Comparison of ENCODE assay signal across 8 cellular contexts in the genomic region with DNA sequence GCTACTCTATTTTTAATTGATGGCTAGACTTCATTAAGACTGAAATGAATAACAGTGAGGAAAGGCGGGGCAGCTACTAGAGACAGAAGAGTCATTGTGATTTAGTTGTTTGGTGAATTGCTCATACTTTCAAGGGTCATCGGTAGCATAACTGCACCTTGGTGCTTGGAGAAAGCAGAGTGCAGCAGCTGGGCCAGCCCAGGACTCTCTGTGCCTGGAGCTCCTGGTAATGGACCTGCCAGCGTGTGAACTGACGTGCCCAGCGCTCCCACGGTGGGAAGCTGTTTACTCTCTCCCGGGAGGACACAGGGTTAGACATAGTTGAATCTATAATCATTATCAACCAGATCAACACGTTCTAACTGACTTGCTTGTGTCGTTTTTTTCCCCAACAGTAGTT. TPM values are rescaled to one million over a fixed set of nuclear protein-coding genes. Genes with fewer than 3 reads are reported as not detected.
DNase-seq lines count a peak whose midpoint lies in the region; ATAC-seq and TF ChIP-seq lines count a peak whose summit lies in the region.

No MANE protein-coding gene starts in this region.

- H3K27ac ChIP-seq in endodermal cell (ENCODE audit: low read depth, low read length) = no peak overlapping the region
- peak overlapping the region in 2 of 59 donors; percentile 27 to 36 for H3K27ac ChIP-seq in dorsolateral prefrontal cortex

- peaks cover 21% of the 10 kb centered on the region for H3K4me1 Mint-ChIP-seq in endodermal cell
- peaks cover 70% of the 10 kb centered on the region for H3K4me1 Mint-ChIP-seq in mesothelial cell of epicardium
- peaks cover 0 to 5% (median 0%) of the 10 kb centered on the region in 3 donors for H3K4me1 Mint-ChIP-seq in T-cell

- intact Hi-C loops in dorsolateral prefrontal cortex (cut with DNase I) = loop anchor here (2.0 to 5.0 kb wide), 2 partner anchors 40 to 41 kb away; a partner anchor contains a TSS

- H3K27me3 Mint-ChIP-seq in endodermal cell (ENCODE audit: insufficient read depth) (no peaks in the 10 kb centered on the region), mesothelial cell of epicardium (ENCODE audit: low read depth) (no peaks in the 10 kb centered on the region), T-cell (no peaks in the 10 kb centered on the region)

- ATAC-seq in GM21528 (IDR thresholded peaks at IDR 0.05; ENCODE audit: low FRiP score, unreplicated experiment) = no peak
- no peak for ATAC-seq in T-cell (replicated peaks in 1 of 4)

- no peaks in the 10 kb centered on the region for H3K9me3 Mint-ChIP-seq in endodermal cell
- no peaks in the 10 kb centered on the region for H3K9me3 Mint-ChIP-seq in mesothelial cell of epicardium
- peaks cover 3 to 16% (median 8%) of the 10 kb centered on the region in 3 donors for H3K9me3 Mint-ChIP-seq in T-cell

- WGBS in endodermal cell (ENCODE audit: insufficient coverage in 1 of 2, insufficient read length in 1 of 2), 2 experiments = 85 to 98% methylated on average over 5 to 9 of the region's 9 CpGs

- H3K36me3 Mint-ChIP-seq in endodermal cell (ENCODE audit: low read depth) (no peaks in the 10 kb centered on the region), mesothelial cell of epicardium (no peaks in the 10 kb centered on the region), T-cell (no peaks in the 10 kb centered on the region)

- H3K4me3 Mint-ChIP-seq in endodermal cell (no peak overlapping the region), mesothelial cell of epicardium (no peak overlapping the region), T-cell (no peak overlapping the region)

- H3K36me3 ChIP-seq in endodermal cell (ENCODE audit: control insufficient read depth, insufficient read depth, low read length) = no peaks in the 10 kb centered on the region

- no peak for TF ChIP-seq CTCF in endodermal cell (conservative IDR thresholded peaks at IDR 0.05)
- no peak for TF ChIP-seq CTCF in mesothelial cell of epicardium (IDR thresholded peaks at IDR 0.05; ENCODE audit: unreplicated experiment)
- no peak for TF ChIP-seq CTCF in dorsolateral prefrontal cortex (IDR thresholded peaks at IDR 0.05 in 54 of 56, conservative IDR thresholded peaks at IDR 0.05 in 2 of 56; ENCODE audit: low read depth in 1 of 56, partially characterized antibody in 56 of 56)

- no peak overlapping the region for H3K4me3 ChIP-seq in endodermal cell (ENCODE audit: low read length)
- peak overlapping the region in 2 of 59 donors; percentile 2 to 27 for H3K4me3 ChIP-seq in dorsolateral prefrontal cortex

- H3K9ac ChIP-seq in endodermal cell (ENCODE audit: extremely low read depth, low read length, poor library complexity, severe bottlenecking) = no peak overlapping the region

- DNase-seq in A172 (ENCODE audit: low spot score) = peak; percentile 62
- peak; percentile 99 for DNase-seq in NCI-H69 (lab: John Stamatoyannopoulos, UW)
- DNase-seq in endodermal cell = peak; percentile 68
- DNase-seq in mesothelial cell of epicardium (ENCODE audit: low spot score in 2 of 2, unreplicated experiment in 2 of 2) = no peak
- no peak for DNase-seq in dorsolateral prefrontal cortex
- no peak for DNase-seq in stimulated activated naive CD4-positive, alpha-beta T cell treated with Interleukin-2 at 50 U/mL for 16 hours (lab: John Stamatoyannopoulos, UW)
- DNase-seq in T-cell = no peak

- no peak overlapping the region for H3K27ac Mint-ChIP-seq in endodermal cell
- H3K27ac Mint-ChIP-seq in mesothelial cell of epicardium = peak overlapping the region; percentile 94
- H3K27ac Mint-ChIP-seq in T-cell = no peak overlapping the region

- no peaks in the 10 kb centered on the region for H3K4me1 ChIP-seq in endodermal cell (ENCODE audit: control insufficient read depth, insufficient read depth, low read length)

- H3K27me3 ChIP-seq in endodermal cell (ENCODE audit: control insufficient read depth, insufficient read depth, low read length, poor library complexity, severe bottlenecking) (no peaks in the 10 kb centered on the region), dorsolateral prefrontal cortex (no peaks in the 10 kb centered on the region)

- no peaks in the 10 kb centered on the region for H3K9me3 ChIP-seq in endodermal cell (ENCODE audit: control insufficient read depth, low read length)

- POLR2A ChIA-PET in T-cell (lab: Charles Lee) = interaction anchor here in 1 of 2 donors (0.7 kb wide), 1 partner anchor 1529 kb away, joined by 6 read pairs; no protein-coding TSS in a partner anchor

- CTCF ChIA-PET in T-cell (lab: Charles Lee) = interaction anchor here in 1 of 2 donors (0.6 kb wide), 1 partner anchor 117 kb away, joined by 8 read pairs; no protein-coding TSS in a partner anchor

RNA-seq across cellular contexts. Expression of a gene that starts 42.9 kb away (rescaled TPM):
- 4.9 and 6.6 TPM in 2 replicates for total RNA-seq in A172 (2014; rRNA removed; shearing (Covaris generic))
- 1 to 10 TPM in 1 of 2 donors, under 1 TPM in 1; 0.24 to 1.3 TPM for total RNA-seq in endodermal cell
- polyA plus RNA-seq in endodermal cell (2013, experiment 1 of 2) = 0.85 TPM
- 0.58 TPM for polyA plus RNA-seq in endodermal cell (2013, experiment 2 of 2)
- 31.2 to 33.9 TPM (median 32.7 TPM) in 3 replicates for total RNA-seq in mesothelial cell of epicardium
- 10 to 100 TPM in 58 of 120 experiments, 1 to 10 TPM in 62; 2.9 to 37.9 (median 9.8) TPM for total RNA-seq in dorsolateral prefrontal cortex
- not detected for total RNA-seq in T-cell

Comparison
In these comparisons a context has a peak if more than half of its experiments do, and no peak if none do; other contexts are left out.
1. DNase-seq: peak in A172 (single experiment), NCI-H69 (single experiment) and endodermal cell (single experiment); none in mesothelial cell of epicardium (0 of 2), dorsolateral prefrontal cortex (0 of 10), stimulated activated naive CD4-positive, alpha-beta T cell treated with Interleukin-2 at 50 U/mL for 16 hours (single experiment) and T-cell (0 of 34).